8 cellular contexts compared by ENCODE assay signal in the genomic region with DNA sequence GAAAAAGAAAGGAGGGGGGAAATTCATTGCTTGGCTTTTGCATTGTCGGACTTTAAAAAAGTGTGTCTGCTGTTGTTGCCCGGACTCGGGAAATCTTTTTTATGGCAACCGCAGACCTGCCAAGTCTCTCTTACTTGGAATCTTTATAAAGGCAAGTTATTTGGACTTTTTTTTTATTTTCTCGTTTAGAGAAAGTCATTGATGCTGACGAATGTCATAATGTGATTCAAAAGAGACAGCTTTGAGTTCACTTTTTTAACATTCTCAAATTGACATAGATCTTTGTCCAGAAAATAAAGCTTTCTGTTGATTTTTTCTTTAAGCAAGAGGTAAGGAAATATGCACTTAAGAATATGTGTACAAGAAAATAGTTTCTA. TPM values are rescaled to one million over a fixed set of nuclear protein-coding genes. Genes with fewer than 3 reads are reported as not detected.
DNase-seq lines count a peak whose midpoint lies in the region; ATAC-seq, FAIRE-seq and TF ChIP-seq lines count a peak whose summit lies in the region.
"Had no signal": no experiment of that assay in that cellular context is flagged by ENCODE, and none has a peak within 500 bp of the region (broad histone marks: within the 10 kb centered on the region; RNA-seq: fewer than 3 reads in every experiment).

No MANE protein-coding gene starts in this region.

- FAIRE-seq in keratinocyte (lab: Jason Lieb, UNC), result no peak
- FAIRE-seq: bronchial epithelial cell had no signal

- H3K4me2 ChIP-seq in keratinocyte (ENCODE audit: control insufficient read depth, extremely low read depth, insufficient read depth, low read depth, low read length), result peak overlapping the region; percentile 45

- ATAC-seq in activated B cell treated with CpG ODN at 0.5 μM for 24 hours (ENCODE audit: low read depth), result no peak
- no peak for ATAC-seq in GM19351 (IDR thresholded peaks at IDR 0.05; ENCODE audit: unreplicated experiment)
- ATAC-seq in GM21526 (IDR thresholded peaks at IDR 0.05; ENCODE audit: low FRiP score, unreplicated experiment), result no peak

- no peaks in the 10 kb centered on the region for H3K9me1 ChIP-seq in keratinocyte (ENCODE audit: control insufficient read depth, extremely low read depth, insufficient read depth, low read length)

- H3K4me3 ChIP-seq in H7 (ENCODE audit: insufficient read depth, low read depth, low read length) (peak overlapping the region; percentile 25; the same call in 1 of the 2 replicates), keratinocyte (ENCODE audit: control insufficient read depth in 2 of 3, extremely low read depth in 1 of 3, insufficient read depth in 2 of 3, low read depth in 1 of 3, low read length in 3 of 3) (no peak overlapping the region), stomach (peak overlapping the region; percentile 26 to 82 (median 64))

- WGBS in stomach, 5 donors, result 1 to 3% (median 2%) methylated on average over 6 of the region's 6 CpGs

- H3K27ac ChIP-seq in keratinocyte (ENCODE audit: control insufficient read depth, insufficient read depth, low read length) (no peak overlapping the region), stomach (peak overlapping the region in 2 of 5 donors; percentile 50 to 54)

- peaks cover 35% of the 10 kb centered on the region for H3K27me3 Mint-ChIP-seq in activated B cell treated with CpG ODN at 0.5 μM for 24 hours

- H4K20me1 ChIP-seq in keratinocyte (ENCODE audit: control insufficient read depth, extremely low read depth, insufficient read depth, low read length), result no peaks in the 10 kb centered on the region

- no peak for TF ChIP-seq EP300 in stomach (IDR thresholded peaks at IDR 0.05)

- H3K4me3 Mint-ChIP-seq in activated B cell treated with CpG ODN at 0.5 μM for 24 hours, result peak overlapping the region; percentile 72

- TF ChIP-seq CTCF in activated B cell treated with CpG ODN at 0.5 μM for 24 hours (IDR thresholded peaks at IDR 0.05) (no peak), keratinocyte (optimal IDR thresholded peaks at IDR 0.05 in 1 of 3, IDR thresholded peaks at IDR 0.05 in 1 of 3, conservative IDR thresholded peaks at IDR 0.05 in 1 of 3; ENCODE audit: extremely low read depth in 1 of 3, insufficient read depth in 2 of 3, low read length in 3 of 3) (no peak), stomach (IDR thresholded peaks at IDR 0.05) (no peak)

- H3K27me3 ChIP-seq in H7 (ENCODE audit: control insufficient read depth, insufficient read depth, low read length) (peaks cover 60% of the 10 kb centered on the region), keratinocyte (ENCODE audit: control insufficient read depth, extremely low read depth, insufficient read depth, low read length) (peaks cover 34% of the 10 kb centered on the region), stomach (peaks cover 0 to 62% (median 31%) of the 10 kb centered on the region in 3 donors)

- no peak for TF ChIP-seq POLR2A in stomach (IDR thresholded peaks at IDR 0.05)

- DNase-seq in H7 (no peak), activated B cell treated with CpG ODN at 0.5 μM for 24 hours (no peak), keratinocyte (ENCODE audit: low read depth, low spot score) (no peak), stomach (no peak), NCI-H1105 treated with DMSO at 0.1 percent for 48 hours (lab: John Stamatoyannopoulos, UW) (no peak)

- peaks cover 23% of the 10 kb centered on the region for H3K4me1 Mint-ChIP-seq in activated B cell treated with CpG ODN at 0.5 μM for 24 hours

- POLR2A ChIA-PET in activated B cell treated with CpG ODN at 0.5 μM for 24 hours (lab: Charles Lee), result no interaction called here

- intact Hi-C loops in activated B cell treated with CpG ODN at 0.5 μM for 24 hours (cut with micrococcal nuclease), result loop anchor here (1.0 to 5.0 kb wide), 6 partner anchors 14 to 955 kb away; a partner anchor contains a TSS
- intact Hi-C loops in stomach (cut with DNase I; ENCODE audit: low total_unique reads), result no loop called here

- H3K36me3 ChIP-seq in H7 (replicated peaks; ENCODE audit: control insufficient read depth, insufficient read depth, low read length) (no peaks in the 10 kb centered on the region), keratinocyte (ENCODE audit: control insufficient read depth in 2 of 2, extremely low read depth in 1 of 2, insufficient read depth in 2 of 2, low read length in 2 of 2) (no peaks in the 10 kb centered on the region), stomach (no peaks in the 10 kb centered on the region)

- dilution Hi-C loops in keratinocyte (cut with MboI; ENCODE audit: extremely low pct_ligation_motif_present, low sequenced_read_pairs), result no loop called here

- CTCF ChIA-PET in activated B cell treated with CpG ODN at 0.5 μM for 24 hours (lab: Charles Lee), result no interaction called here

- H3K4me1 ChIP-seq in keratinocyte (ENCODE audit: control insufficient read depth, extremely low read depth, insufficient read depth, low read length) (peaks cover 12% of the 10 kb centered on the region), stomach (peaks cover 18 to 40% (median 23%) of the 10 kb centered on the region in 4 donors)

- no peak overlapping the region for H3K9ac ChIP-seq in keratinocyte (ENCODE audit: control insufficient read depth, extremely low read depth, insufficient read depth, low read length)

- peaks cover 2% of the 10 kb centered on the region for H3K36me3 Mint-ChIP-seq in activated B cell treated with CpG ODN at 0.5 μM for 24 hours (ENCODE audit: low read depth)

- H3K27ac Mint-ChIP-seq in activated B cell treated with CpG ODN at 0.5 μM for 24 hours, result no peak overlapping the region

- no peaks in the 10 kb centered on the region for H3K79me2 ChIP-seq in keratinocyte (ENCODE audit: control insufficient read depth, insufficient read depth, low read length)

- H3K9me3 ChIP-seq in keratinocyte (ENCODE audit: control insufficient read depth, low read depth, low read length), result no peaks in the 10 kb centered on the region
- H3K9me3 ChIP-seq in stomach, result peaks cover 0 to 7% (median 0%) of the 10 kb centered on the region in 4 donors

- no peaks in the 10 kb centered on the region for H3K9me3 Mint-ChIP-seq in activated B cell treated with CpG ODN at 0.5 μM for 24 hours

- no peak overlapping the region for H2AFZ ChIP-seq in keratinocyte (ENCODE audit: control insufficient read depth, low read length)

RNA-seq across cellular contexts. Expression of a gene that starts 0.7 kb away (rescaled TPM):
- total RNA-seq in H7 (2014; rRNA removed; shearing (Covaris generic)), result 1.6 and 5.1 TPM in 2 replicates
- total RNA-seq in activated B cell treated with CpG ODN at 0.5 μM for 24 hours (0.16 and 0.61 TPM in 2 replicates), stomach (100 to 1,000 TPM in 1 of 5 donors, 10 to 100 TPM in 3, 1 to 10 TPM in 1; 5.7 to 290 (median 40.3) TPM)
- polyA plus RNA-seq in keratinocyte (0.02 to 0.09 TPM (median 0.07 TPM) in 3 replicates), stomach (1 to 10 TPM in 2 of 3 donors, under 1 TPM in 1; 0.80 to 3.2 (median 2.2) TPM)
- polyA plus RNA-seq in keratinocyte (2011; ENCODE audit: low read depth), result not detected
- 0.01 and 0.18 TPM in 2 replicates for polyA plus RNA-seq in keratinocyte (2011; cell fraction: cytosol; rRNA removed)
- 0.04 TPM in 2 replicates for polyA plus RNA-seq in keratinocyte (2011; cell fraction: nucleus; rRNA removed)
- not detected in 2 replicates for polyA plus RNA-seq in keratinocyte (2012; ENCODE audit: low replicate concordance)
- 1.5 to 1.8 TPM in 2 of 3 replicates, not detected in the other for polyA minus RNA-seq in keratinocyte
- polyA minus RNA-seq in keratinocyte (2011; cell fraction: cytosol; rRNA and poly(A)+ RNA removed), result not detected
- polyA minus RNA-seq in keratinocyte (2011; cell fraction: nucleus; rRNA and poly(A)+ RNA removed), result 0.39 and 0.42 TPM in 2 replicates

Comparison
In these comparisons a context has a peak if more than half of its experiments do, and no peak if none do; other contexts are left out.
1. H3K4me3 ChIP-seq: peak in H7 (single experiment) and stomach (4 of 4); none in keratinocyte (0 of 3).